ENCODE assay signal across 27 cellular contexts in the genomic region with DNA sequence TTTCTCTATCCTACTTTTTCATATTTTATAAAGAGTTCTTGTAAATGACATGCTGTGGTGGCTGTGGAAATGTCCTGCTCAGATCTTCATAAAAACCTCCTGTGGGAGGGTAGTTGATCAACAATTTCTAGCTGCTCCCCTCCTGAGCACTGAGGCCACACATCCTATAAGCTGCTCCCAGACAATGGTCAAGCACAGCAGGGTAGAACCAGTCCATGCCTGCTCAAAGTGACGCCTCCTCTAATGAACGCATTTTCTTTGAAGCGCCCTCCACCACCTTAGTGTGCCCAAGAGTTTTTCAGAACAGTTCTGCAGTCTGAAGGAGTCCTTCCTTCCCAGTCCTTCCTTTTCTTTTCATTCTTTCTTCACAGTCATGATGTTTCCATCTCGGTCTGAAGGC.
"Had no signal": no experiment of that assay in that cellular context is flagged by ENCODE, and none has a peak within 500 bp of the region (broad histone marks: within the 10 kb centered on the region; RNA-seq: fewer than 3 reads in every experiment).

No MANE protein-coding gene starts in this region.

- H3K9me3 Mint-ChIP-seq: nephron had no signal

- H3K9me3 ChIP-seq: left lung, lower lobe of right lung, ovary, right atrium auricular region, right lobe of liver, stomach, testis, thyroid gland, transverse colon, upper lobe of right lung had no signal

- H3K36me3 ChIP-seq: left lung, lower lobe of right lung, ovary, right atrium auricular region, right lobe of liver, stomach, thyroid gland, transverse colon, upper lobe of right lung had no signal

- DNase-seq: hippocampal formation; immature natural killer cell; kidney; left colon; left lung; lower lobe of right lung; mammary epithelial cell; mesenchymal stem cell; naive thymus-derived CD8-positive, alpha-beta T cell; ovary; right lobe of liver; stimulated activated CD4-positive, alpha-beta T cell treated with anti-CD3 and anti-CD28 coated beads, Interleukin-1b, Interleukin-23, amount 100 ng/mL, for 48 hours; stimulated activated CD4-positive, alpha-beta T cell treated with anti-CD3 and anti-CD28 coated beads, Interleukin-2, amount 100 ng/mL, for 48 hours; stimulated activated CD4-positive, alpha-beta T cell treated with anti-CD3 and anti-CD28 coated beads, Interleukin-4, amount 100 ng/mL, for 4 hours; stimulated activated CD8-positive, alpha-beta memory T cell treated with anti-CD3 and anti-CD28 coated beads, Interleukin-4, amount 100 ng/mL, for 48 hours; stimulated activated naive CD8-positive, alpha-beta T cell treated with anti-CD3 and anti-CD28 coated beads, Interleukin-15, Interleukin-2, amounts not matched to agents 100 U/mL and 50 U/mL, for 24 hours; stomach; testis; thyroid gland; transverse colon; upper lobe of right lung had no signal

- H3K27me3 ChIP-seq: left lung, ovary, right atrium auricular region, right lobe of liver, stomach, testis, thyroid gland, transverse colon, upper lobe of right lung had no signal

- H3K4me3 ChIP-seq: left lung, lower lobe of right lung, ovary, right atrium auricular region, right lobe of liver, smooth muscle cell, stomach, testis, thyroid gland, transverse colon, upper lobe of right lung had no signal

- H3K27ac Mint-ChIP-seq: immature natural killer cell; naive thymus-derived CD8-positive, alpha-beta T cell; nephron; progenitor cell of endocrine pancreas; stimulated activated memory B cell treated with anti-CD40 and anti-IgM and Interleukin-4, amounts not matched to agents 10 μg/mL and 1 μg/mL and 100 μg/mL, for 72 hours had no signal

- H3K4me3 Mint-ChIP-seq: immature natural killer cell; naive thymus-derived CD8-positive, alpha-beta T cell; nephron; neural crest cell; stimulated activated memory B cell treated with anti-CD40 and anti-IgM and Interleukin-4, amounts not matched to agents 10 μg/mL and 1 μg/mL and 100 μg/mL, for 72 hours had no signal

- H3K4me1 ChIP-seq: left lung, lower lobe of right lung, right atrium auricular region, right lobe of liver, stomach, testis, transverse colon, upper lobe of right lung had no signal

- H3K4me2 ChIP-seq: smooth muscle cell had no signal

- ATAC-seq: left colon; lower lobe of right lung; naive thymus-derived CD8-positive, alpha-beta T cell; right lobe of liver; stimulated activated memory B cell treated with anti-CD40 and anti-IgM and Interleukin-4, amounts not matched to agents 10 μg/mL and 1 μg/mL and 100 μg/mL, for 72 hours; stimulated activated naive CD8-positive, alpha-beta T cell treated with anti-CD3 and anti-CD28 coated beads, Interleukin-15, Interleukin-2, amounts not matched to agents 100 U/mL and 50 U/mL, for 24 hours; upper lobe of right lung had no signal

- H3K27ac ChIP-seq: left lung, lower lobe of right lung, ovary, right atrium auricular region, right lobe of liver, stomach, testis, thyroid gland, transverse colon, upper lobe of right lung had no signal

- H3K4me1 Mint-ChIP-seq: immature natural killer cell; naive thymus-derived CD8-positive, alpha-beta T cell; nephron; neural crest cell; stimulated activated memory B cell treated with anti-CD40 and anti-IgM and Interleukin-4, amounts not matched to agents 10 μg/mL and 1 μg/mL and 100 μg/mL, for 72 hours had no signal

- H3K36me3 Mint-ChIP-seq: immature natural killer cell; naive thymus-derived CD8-positive, alpha-beta T cell; stimulated activated memory B cell treated with anti-CD40 and anti-IgM and Interleukin-4, amounts not matched to agents 10 μg/mL and 1 μg/mL and 100 μg/mL, for 72 hours had no signal

- H3K27me3 Mint-ChIP-seq: progenitor cell of endocrine pancreas; stimulated activated memory B cell treated with anti-CD40 and anti-IgM and Interleukin-4, amounts not matched to agents 10 μg/mL and 1 μg/mL and 100 μg/mL, for 72 hours had no signal
